9 cellular contexts compared by ENCODE assay signal in genomic region chrX:13087322-13088154, GRCh38. TPM values are rescaled to one million over a fixed set of nuclear protein-coding genes. Genes with fewer than 3 reads are reported as not detected.
DNase-seq lines count a peak whose midpoint lies in the region; ATAC-seq and TF ChIP-seq lines count a peak whose summit lies in the region.
"Had no signal": no experiment of that assay in that cellular context is flagged by ENCODE, and none has a peak within 500 bp of the region (broad histone marks: within the 10 kb centered on the region; RNA-seq: fewer than 3 reads in every experiment).

No MANE protein-coding gene starts in this region.

- H3K4me3 Mint-ChIP-seq in activated T-cell treated with anti-CD3 and anti-CD28 coated beads, Interleukin-2, amount 50 U/mL, for 4 hours: peak overlapping the region; percentile 70

- in situ Hi-C loops in GM13976 (cut with MboI; ENCODE audit: low sequenced_read_pairs, unreplicated experiment): loop anchor here (5.0 to 25.0 kb wide), 2 partner anchors 85 to 575 kb away; partner anchors contain the start of gene TCEANC

- H3K36me3 ChIP-seq in right atrium auricular region: no peaks in the 10 kb centered on the region
- no peaks in the 10 kb centered on the region for H3K36me3 ChIP-seq in psoas muscle (ENCODE audit: insufficient read depth in 1 of 2, low read depth in 1 of 2)
- H3K36me3 ChIP-seq: pancreas had no signal

- H3K4me1 Mint-ChIP-seq in activated T-cell treated with anti-CD3 and anti-CD28 coated beads, Interleukin-2, amount 50 U/mL, for 4 hours (ENCODE audit: low read depth): peaks cover 87% of the 10 kb centered on the region

- no peaks in the 10 kb centered on the region for H3K9me3 ChIP-seq in right atrium auricular region
- no peaks in the 10 kb centered on the region for H3K9me3 ChIP-seq in psoas muscle
- H3K9me3 ChIP-seq: pancreas had no signal

- H3K4me1 ChIP-seq in right atrium auricular region: no peaks in the 10 kb centered on the region
- H3K4me1 ChIP-seq in psoas muscle: no peaks in the 10 kb centered on the region

- H3K27ac ChIP-seq in right atrium auricular region (no peak overlapping the region), psoas muscle (no peak overlapping the region)

- WGBS in psoas muscle, 3 donors: 77 to 82% (median 80%) methylated on average over 9 of the region's 9 CpGs

- H3K9me3 Mint-ChIP-seq in activated T-cell treated with anti-CD3 and anti-CD28 coated beads, Interleukin-2, amount 50 U/mL, for 4 hours: no peaks in the 10 kb centered on the region

- peak; percentile 53 for DNase-seq in GM13976 (ENCODE audit: low spot score)
- peak; percentile 55 for DNase-seq in NCI-H226
- DNase-seq in activated T-cell treated with anti-CD3 and anti-CD28 coated beads, Interleukin-2, amount 50 U/mL, for 4 hours: peak; percentile 34
- DNase-seq in medulla oblongata (ENCODE audit: extremely low spot score): peak; percentile 41
- no peak for DNase-seq in right atrium auricular region (ENCODE audit: low spot score)
- DNase-seq in psoas muscle: no peak
- DNase-seq in NCI-H82 (lab: John Stamatoyannopoulos, UW): no peak
- DNase-seq: pancreas had no signal

- TF ChIP-seq CTCF in GM13976 (IDR thresholded peaks at IDR 0.05; ENCODE audit: borderline replicate concordance, control extremely low read depth, extremely low read depth, insufficient read depth, missing control alignments) (no peak), right atrium auricular region (IDR thresholded peaks at IDR 0.05) (no peak), psoas muscle (IDR thresholded peaks at IDR 0.05) (no peak)

- H3K27me3 Mint-ChIP-seq in activated T-cell treated with anti-CD3 and anti-CD28 coated beads, Interleukin-2, amount 50 U/mL, for 4 hours (ENCODE audit: low read depth): no peaks in the 10 kb centered on the region

- intact Hi-C loops in psoas muscle (cut with DNase I): no loop called here

- H3K27me3 ChIP-seq in right atrium auricular region (no peaks in the 10 kb centered on the region), psoas muscle (ENCODE audit: insufficient read depth in 3 of 3, low read length in 2 of 3) (no peaks in the 10 kb centered on the region)
- H3K27me3 ChIP-seq: pancreas had no signal

- ATAC-seq in HG02588 (IDR thresholded peaks at IDR 0.05; ENCODE audit: unreplicated experiment) (peak; percentile 55), psoas muscle (no peak)
- ATAC-seq in activated T-cell treated with anti-CD3 and anti-CD28 coated beads, Interleukin-2, amount 50 U/mL, for 4 hours: peak; percentile 76 to 77

- no peaks in the 10 kb centered on the region for H3K36me3 Mint-ChIP-seq in activated T-cell treated with anti-CD3 and anti-CD28 coated beads, Interleukin-2, amount 50 U/mL, for 4 hours (ENCODE audit: insufficient read depth)

- no peak overlapping the region for H3K4me3 ChIP-seq in right atrium auricular region
- H3K4me3 ChIP-seq in psoas muscle: no peak overlapping the region
- H3K4me3 ChIP-seq: pancreas had no signal

RNA-seq across cellular contexts. Expression of gene FAM9C, which starts 43.1 kb away (rescaled TPM):
- total RNA-seq in activated T-cell treated with anti-CD3 and anti-CD28 coated beads, Interleukin-2, amount 50 U/mL, for 4 hours: not detected
- total RNA-seq in right atrium auricular region: not detected
- under 1 TPM in 1 of 4 donors, not detected in 3; 0.04 TPM for total RNA-seq in psoas muscle
- not detected for polyA plus RNA-seq in psoas muscle
- total RNA-seq: pancreas had no signal
- polyA plus RNA-seq: pancreas had no signal

Comparison
In these comparisons a context has a peak if more than half of its experiments do, and no peak if none do; other contexts are left out.
1. DNase-seq: peak in GM13976 (single experiment), NCI-H226 (single experiment), activated T-cell treated with anti-CD3 and anti-CD28 coated beads, Interleukin-2, amount 50 U/mL, for 4 hours (single experiment) and medulla oblongata (single experiment); none in right atrium auricular region (single experiment), psoas muscle (0 of 2) and NCI-H82 (single experiment).
2. ATAC-seq: peak in HG02588 (single experiment) and activated T-cell treated with anti-CD3 and anti-CD28 coated beads, Interleukin-2, amount 50 U/mL, for 4 hours (2 of 2); none in psoas muscle (0 of 4).